In the genomic region with DNA sequence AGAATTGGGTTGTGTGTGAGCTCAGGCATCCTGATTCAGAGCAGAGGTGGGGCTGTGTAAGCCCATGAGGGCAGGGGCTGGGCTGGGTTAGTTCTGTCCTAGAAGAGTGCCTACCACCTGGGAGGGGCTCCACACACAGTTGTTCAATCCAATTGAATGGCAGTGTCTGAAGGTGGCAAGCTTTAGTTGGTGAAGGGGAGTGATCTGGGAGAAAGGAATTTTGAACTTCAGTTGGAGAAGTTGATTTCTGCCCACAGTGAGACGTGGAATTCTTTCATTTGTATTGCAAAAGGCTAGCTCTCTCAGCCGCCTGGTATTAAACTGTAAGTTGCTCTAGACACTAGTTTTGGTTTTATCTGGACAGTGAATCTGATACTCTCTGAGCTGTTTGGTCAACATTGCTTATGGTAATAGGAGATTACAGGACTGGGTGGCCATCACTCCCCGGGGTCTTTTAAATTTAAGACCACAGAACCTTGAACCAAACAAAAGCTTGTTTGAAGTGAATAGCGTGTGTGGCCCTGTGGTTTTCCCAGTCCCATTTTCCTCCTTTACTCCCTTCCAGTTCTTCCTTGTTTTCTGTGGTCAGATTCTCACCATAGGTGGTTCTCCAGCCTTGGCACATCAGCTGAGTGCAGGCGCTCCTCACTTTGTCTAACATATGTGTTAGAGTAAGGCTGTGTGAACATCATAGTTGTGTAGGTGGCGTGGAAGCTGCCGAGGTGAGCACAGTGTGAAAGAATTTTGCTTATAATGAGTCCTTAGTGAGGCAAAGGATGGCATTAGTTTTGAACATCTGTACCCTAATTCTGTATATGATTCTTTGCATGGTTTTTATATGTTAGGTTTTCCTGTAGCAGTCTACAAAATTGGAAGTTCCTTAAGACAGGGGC, we compare ENCODE assay signal across 17 cellular contexts.
DNase-seq lines count a peak whose midpoint lies in the region; ATAC-seq and TF ChIP-seq lines count a peak whose summit lies in the region.
"Had no signal": no experiment of that assay in that cellular context is flagged by ENCODE, and none has a peak within 500 bp of the region (broad histone marks: within the 10 kb centered on the region; RNA-seq: fewer than 3 reads in every experiment).

No MANE protein-coding gene starts in this region.

- H3K4me3 ChIP-seq in DND-41 (ENCODE audit: low read depth in 1 of 2, low read length in 2 of 2), result no peak overlapping the region
- peak overlapping the region; percentile 42 for H3K4me3 ChIP-seq in osteoblast (ENCODE audit: insufficient read depth, low read length)
- H3K4me3 ChIP-seq: SK-N-MC, smooth muscle cell, tibial nerve had no signal

- H4K20me1 ChIP-seq in DND-41 (ENCODE audit: insufficient read depth, low read length) (peaks cover 11% of the 10 kb centered on the region), osteoblast (ENCODE audit: insufficient read depth, low read length) (no peaks in the 10 kb centered on the region)

- peak overlapping the region; percentile 57 for H3K27ac Mint-ChIP-seq in dendritic cell treated with granulocyte-macrophage colony-stimulating factor and Interleukin-4, amounts not matched to agents 40 ng/mL and 50 ng/mL, for 4 days
- H3K27ac Mint-ChIP-seq: stimulated activated memory B cell treated with anti-CD40 and anti-IgM and Interleukin-4, amounts not matched to agents 10 μg/mL and 1 μg/mL and 100 μg/mL, for 72 hours had no signal

- no peak overlapping the region for H3K4me3 Mint-ChIP-seq in dendritic cell treated with granulocyte-macrophage colony-stimulating factor and Interleukin-4, amounts not matched to agents 40 ng/mL and 50 ng/mL, for 4 days
- H3K4me3 Mint-ChIP-seq: stimulated activated memory B cell treated with anti-CD40 and anti-IgM and Interleukin-4, amounts not matched to agents 10 μg/mL and 1 μg/mL and 100 μg/mL, for 72 hours had no signal

- H3K27me3 ChIP-seq in DND-41 (ENCODE audit: insufficient read depth, low read length, poor library complexity) (no peaks in the 10 kb centered on the region), osteoblast (ENCODE audit: insufficient read depth, low read length) (no peaks in the 10 kb centered on the region)
- H3K27me3 ChIP-seq: tibial nerve had no signal

- TF ChIP-seq CTCF in DND-41 (IDR thresholded peaks at IDR 0.05; ENCODE audit: borderline replicate concordance, extremely low read depth, low read length, poor library complexity, severe bottlenecking), result no peak
- TF ChIP-seq CTCF in osteoblast (IDR thresholded peaks at IDR 0.05; ENCODE audit: extremely low read depth, low read depth, low read length), result no peak

- ATAC-seq in DND-41 (ENCODE audit: insufficient read depth, low read depth) (0 out of 3 replicates have a peak, but pooled peaks have one; percentile 30), esophagus mucosa (no peak)
- ATAC-seq: activated naive CD4-positive, alpha-beta T cell treated with anti-CD3 and anti-CD28 coated beads, Interleukin-2, amount 50 U/mL, for 72 hours; left lobe of liver; stimulated activated memory B cell treated with anti-CD40 and anti-IgM and Interleukin-4, amounts not matched to agents 10 μg/mL and 1 μg/mL and 100 μg/mL, for 72 hours had no signal

- H3K27me3 Mint-ChIP-seq in dendritic cell treated with granulocyte-macrophage colony-stimulating factor and Interleukin-4, amounts not matched to agents 40 ng/mL and 50 ng/mL, for 4 days, result no peaks in the 10 kb centered on the region
- H3K27me3 Mint-ChIP-seq: stimulated activated memory B cell treated with anti-CD40 and anti-IgM and Interleukin-4, amounts not matched to agents 10 μg/mL and 1 μg/mL and 100 μg/mL, for 72 hours had no signal

- peaks cover 89% of the 10 kb centered on the region for H3K4me1 Mint-ChIP-seq in dendritic cell treated with granulocyte-macrophage colony-stimulating factor and Interleukin-4, amounts not matched to agents 40 ng/mL and 50 ng/mL, for 4 days (ENCODE audit: low read depth)

- H3K27ac ChIP-seq in DND-41 (ENCODE audit: low read length) (no peak overlapping the region), osteoblast (ENCODE audit: low read depth, low read length) (peak overlapping the region; percentile 76)
- H3K27ac ChIP-seq: SK-N-MC, tibial nerve had no signal

- H3K9me3 ChIP-seq in DND-41 (ENCODE audit: insufficient read depth, low read length, severe bottlenecking) (no peaks in the 10 kb centered on the region), osteoblast (ENCODE audit: low read depth, low read length) (no peaks in the 10 kb centered on the region)
- H3K9me3 ChIP-seq: tibial nerve had no signal

- H2AFZ ChIP-seq in DND-41 (ENCODE audit: low read depth, low read length) (no peak overlapping the region), osteoblast (ENCODE audit: low read length) (peak overlapping the region; percentile 66)

- H3K79me2 ChIP-seq in DND-41 (ENCODE audit: insufficient read depth, low read length) (peaks cover 12% of the 10 kb centered on the region), osteoblast (ENCODE audit: insufficient read depth, low read length) (no peaks in the 10 kb centered on the region)

- DNase-seq in DND-41, result no peak
- DNase-seq in OCI-M1 (lab: John Stamatoyannopoulos, UW), result peak; percentile 56
- DNase-seq in osteoblast (ENCODE audit: insufficient read length, low spot score, missing footprints), result peak; percentile 59
- DNase-seq in NCI-H2107 (lab: John Stamatoyannopoulos, UW), result no peak
- DNase-seq in effector CD8-positive, alpha-beta T cell (lab: John Stamatoyannopoulos, UW), result no peak
- DNase-seq: activated T-cell treated with anti-CD3 and anti-CD28 coated beads, Interleukin-2, amount 50 U/mL, for 1 hour; hippocampal formation; NCI-H187; posterior cingulate gyrus had no signal

- no peak overlapping the region for H3K9ac ChIP-seq in DND-41 (ENCODE audit: low read depth, low read length)

- no peak overlapping the region for H3K4me2 ChIP-seq in DND-41 (ENCODE audit: insufficient read depth, low read length)
- peak overlapping the region; percentile 54 for H3K4me2 ChIP-seq in osteoblast (ENCODE audit: insufficient read depth, low read length)
- H3K4me2 ChIP-seq: smooth muscle cell had no signal

- H3K36me3 ChIP-seq in DND-41 (ENCODE audit: insufficient read depth, low read length) (no peaks in the 10 kb centered on the region), osteoblast (ENCODE audit: insufficient read depth, low read length) (no peaks in the 10 kb centered on the region)
- H3K36me3 ChIP-seq: tibial nerve had no signal

- peaks cover 6% of the 10 kb centered on the region for H3K36me3 Mint-ChIP-seq in dendritic cell treated with granulocyte-macrophage colony-stimulating factor and Interleukin-4, amounts not matched to agents 40 ng/mL and 50 ng/mL, for 4 days (ENCODE audit: low read depth)
- H3K36me3 Mint-ChIP-seq: activated naive CD4-positive, alpha-beta T cell treated with anti-CD3 and anti-CD28 coated beads, Interleukin-2, amount 50 U/mL, for 72 hours; stimulated activated memory B cell treated with anti-CD40 and anti-IgM and Interleukin-4, amounts not matched to agents 10 μg/mL and 1 μg/mL and 100 μg/mL, for 72 hours had no signal

- no peaks in the 10 kb centered on the region for H3K9me3 Mint-ChIP-seq in dendritic cell treated with granulocyte-macrophage colony-stimulating factor and Interleukin-4, amounts not matched to agents 40 ng/mL and 50 ng/mL, for 4 days
- H3K9me3 Mint-ChIP-seq: activated naive CD4-positive, alpha-beta T cell treated with anti-CD3 and anti-CD28 coated beads, Interleukin-2, amount 50 U/mL, for 72 hours; stimulated activated memory B cell treated with anti-CD40 and anti-IgM and Interleukin-4, amounts not matched to agents 10 μg/mL and 1 μg/mL and 100 μg/mL, for 72 hours had no signal

- intact Hi-C loops in dendritic cell treated with granulocyte-macrophage colony-stimulating factor and Interleukin-4, amounts not matched to agents 40 ng/mL and 50 ng/mL, for 4 days (cut with micrococcal nuclease), result no loop called here

- H3K4me1 ChIP-seq in DND-41 (ENCODE audit: insufficient read depth, low read length) (no peaks in the 10 kb centered on the region), osteoblast (ENCODE audit: insufficient read depth, low read length) (peaks cover 13% of the 10 kb centered on the region)

Comparison
In these comparisons a context has a peak if more than half of its experiments do, and no peak if none do; other contexts are left out.
1. DNase-seq: peak in OCI-M1 (single experiment) and osteoblast (single experiment); none in DND-41 (single experiment), NCI-H2107 (single experiment) and effector CD8-positive, alpha-beta T cell (single experiment).